ENCODE assay signal across 8 cellular contexts in the genomic region with DNA sequence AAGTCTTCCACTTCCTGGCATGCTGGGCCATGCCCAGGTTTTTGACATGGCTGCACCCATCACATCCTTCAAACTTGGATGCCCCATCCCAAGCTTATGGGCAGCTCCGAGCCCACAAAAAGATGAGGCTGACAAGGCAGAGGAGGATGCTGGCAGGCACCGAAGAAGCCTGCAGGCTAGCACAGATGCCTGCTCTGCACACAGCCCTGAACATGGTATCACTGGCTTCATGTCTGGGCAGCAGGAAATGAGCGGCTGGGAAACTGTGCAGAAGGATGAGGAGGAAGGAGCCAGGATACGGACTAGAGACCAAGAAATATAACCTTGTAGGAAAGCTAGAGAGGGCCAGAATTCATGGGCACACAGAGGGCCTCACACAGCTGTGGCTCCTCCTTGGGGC. TPM values are rescaled to one million over a fixed set of nuclear protein-coding genes. Genes with fewer than 3 reads are reported as not detected.
"Had no signal": no experiment of that assay in that cellular context is flagged by ENCODE, and none has a peak within 500 bp of the region (broad histone marks: within the 10 kb centered on the region; RNA-seq: fewer than 3 reads in every experiment).

No MANE protein-coding gene starts in this region.

- H3K9ac ChIP-seq: GM23248 had no signal

- H3K27ac ChIP-seq: GM23248 had no signal

- H3K4me3 ChIP-seq: GM23248, K562 had no signal

- ATAC-seq: K562 had no signal

- DNase-seq: GM23248, GOT3, H7, HCEC 1CT, IMR-90 had no signal

- H2AFZ ChIP-seq: GM23248 had no signal

RNA-seq across cellular contexts. Expression of a gene that starts 14.8 kb away (rescaled TPM):
- total RNA-seq: HT-29 had no signal
- polyA plus RNA-seq: GM23248 had no signal

RNA-seq across cellular contexts. Expression of a gene that starts 27.9 kb away (rescaled TPM):
- total RNA-seq: H4, HT-29 had no signal
